ENCODE assay signal across 35 cellular contexts in the genomic region with DNA sequence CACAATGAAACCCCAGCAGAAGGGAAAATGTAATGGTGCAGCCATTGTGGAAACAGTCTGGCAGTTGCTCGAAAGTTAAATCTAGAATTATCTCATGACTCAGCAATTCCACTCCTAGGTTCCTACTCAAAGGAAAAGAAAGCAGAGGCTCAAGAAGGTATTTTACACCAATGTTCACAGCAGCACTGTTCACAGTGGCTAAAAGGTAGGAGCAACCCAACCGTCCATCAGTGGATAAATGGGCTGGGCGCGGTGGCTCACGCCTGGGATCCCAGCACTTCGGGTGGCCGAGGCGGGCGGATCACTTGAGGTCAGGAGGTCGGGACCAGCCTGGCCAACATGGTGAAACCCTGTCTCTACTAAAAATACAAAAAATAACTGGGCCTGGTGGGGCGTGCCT. TPM values are rescaled to one million over a fixed set of nuclear protein-coding genes. Genes with fewer than 3 reads are reported as not detected.
"Had no signal": no experiment of that assay in that cellular context is flagged by ENCODE, and none has a peak within 500 bp of the region (broad histone marks: within the 10 kb centered on the region; RNA-seq: fewer than 3 reads in every experiment).

No MANE protein-coding gene starts in this region.

- DNase-seq: activated CD4-positive, alpha-beta memory T cell treated with anti-CD3 and anti-CD28 coated beads, Interleukin-2, amount 10 ng/mL, durations not matched to agents 7 days and 5 days; activated CD4-positive, alpha-beta T cell treated with anti-CD3 and anti-CD28 coated beads for 36 hours; activated CD4-positive, alpha-beta T cell treated with anti-CD3 and anti-CD28 coated beads, Interleukin-2, amount 10 ng/mL, durations not matched to agents 7 days and 5 days; activated CD4-positive, alpha-beta T cell treated with anti-CD3 and anti-CD28 coated beads, Interleukin-2, amount 50 U/mL, for 4 hours; activated CD4-positive, CD25-positive, alpha-beta regulatory T cell; activated CD4-positive, CD25-positive, alpha-beta regulatory T cell treated with anti-CD3 and anti-CD28 coated beads, Interleukin-2, amount 50 U/mL, for 72 hours; activated CD8-positive, alpha-beta memory T cell treated with anti-CD3 and anti-CD28 coated beads, Interleukin-2, amount 50 U/mL, for 48 hours; activated gamma-delta T cell; activated naive CD4-positive, alpha-beta T cell; activated naive CD4-positive, alpha-beta T cell treated with anti-CD3 and anti-CD28 coated beads, Interleukin-2, amount 10 ng/mL, durations not matched to agents 7 days and 5 days; activated naive CD8-positive, alpha-beta T cell treated with anti-CD3 and anti-CD28 coated beads, Interleukin-2, amount 10 ng/mL, durations not matched to agents 7 days and 5 days; activated T-cell treated with anti-CD3 and anti-CD28 coated beads for 4 hours; activated T-cell treated with anti-CD3 and anti-CD28 coated beads, Interleukin-2, amount 50 U/mL, for 24 hours; activated T-cell treated with anti-CD3 and anti-CD28 coated beads, Interleukin-2, amount 50 U/mL, for 72 hours; central memory CD4-positive, alpha-beta T cell; cerebellar nuclear complex; colonic mucosa; effector CD8-positive, alpha-beta T cell; esophagus squamous epithelium; foreskin melanocyte; T-helper 1 cell; T-helper 2 cell had no signal

- H3K9me3 ChIP-seq: ascending aorta, breast epithelium, colonic mucosa, esophagus squamous epithelium, gastroesophageal sphincter had no signal

- H3K4me3 ChIP-seq: ascending aorta, breast epithelium, cardiac muscle cell, colonic mucosa, esophagus squamous epithelium, gastroesophageal sphincter had no signal

- H3K4me1 ChIP-seq: ascending aorta, breast epithelium, colonic mucosa, esophagus squamous epithelium, gastroesophageal sphincter had no signal

- ATAC-seq: activated CD4-positive, alpha-beta T cell treated with anti-CD3 and anti-CD28 coated beads for 36 hours; activated naive CD4-positive, alpha-beta T cell treated with anti-CD3 and anti-CD28 coated beads, Interleukin-2, amount 50 U/mL, for 72 hours; activated T-cell treated with anti-CD3 and anti-CD28 coated beads, Interleukin-2, amount 50 U/mL, for 72 hours; gastroesophageal sphincter had no signal

- H3K36me3 ChIP-seq: ascending aorta, breast epithelium, cardiac muscle cell, colonic mucosa, esophagus squamous epithelium, gastroesophageal sphincter had no signal

- FAIRE-seq: endometrium, endothelial cell of umbilical vein had no signal

- H3K27ac ChIP-seq: ascending aorta, breast epithelium, cardiac muscle cell, colonic mucosa, epithelial cell of prostate, esophagus squamous epithelium, gastroesophageal sphincter had no signal

- H3K27me3 ChIP-seq: ascending aorta, cardiac muscle cell, colonic mucosa had no signal

RNA-seq across cellular contexts. Expression of gene ZFR2, which starts 25.9 kb away (rescaled TPM):
- total RNA-seq: ascending aorta, colonic mucosa, endothelial cell of umbilical vein, esophagus squamous epithelium, fibroblast of lung, fibroblast of villous mesenchyme had no signal
- polyA plus RNA-seq: endothelial cell of umbilical vein, fibroblast of lung had no signal

RNA-seq across cellular contexts. Expression of gene ATCAY, which starts 37.5 kb away (rescaled TPM):
- total RNA-seq: activated CD4-positive, alpha-beta memory T cell treated with anti-CD3 and anti-CD28 coated beads, Interleukin-2, amount 10 ng/mL, durations not matched to agents 7 days and 5 days; activated CD4-positive, alpha-beta T cell treated with anti-CD3 and anti-CD28 coated beads, Interleukin-2, amount 10 ng/mL, durations not matched to agents 7 days and 5 days; activated naive CD8-positive, alpha-beta T cell treated with anti-CD3 and anti-CD28 coated beads, Interleukin-2, amount 10 ng/mL, durations not matched to agents 7 days and 5 days; ascending aorta; dermis microvascular lymphatic vessel endothelial cell; endothelial cell of umbilical vein; esophagus squamous epithelium; fibroblast of lung; glomerular endothelial cell had no signal
- polyA plus RNA-seq: esophagus had no signal

RNA-seq across cellular contexts. Expression of gene MATK, which starts 56.8 kb away (rescaled TPM):
- total RNA-seq: ascending aorta, endothelial cell of umbilical vein, fibroblast of villous mesenchyme, glomerular endothelial cell had no signal
- polyA plus RNA-seq: endothelial cell of umbilical vein, fibroblast of lung had no signal
